In genomic region chr10:34124522-34125035, GRCh38 we compare ENCODE assay signal across 1 cellular context.
TF ChIP-seq lines count a peak whose summit lies in the region.

No MANE protein-coding gene starts in this region.

TF ChIP-seq in K562, 482 proteins besides CTCF, POLR2A, EP300 and RAD21 (continued from another document):
- TF ChIP-seq E2F4 (CRISPR knock-in tag; IDR thresholded peaks at IDR 0.05; ENCODE audit: low read depth) = no peak
- TF ChIP-seq C11orf30 (IDR thresholded peaks at IDR 0.05; ENCODE audit: low read depth) = 0 out of 2 replicates have a peak, but pooled peaks have one; percentile 6
- no peak for TF ChIP-seq U2AF2 (optimal IDR thresholded peaks at IDR 0.05; ENCODE audit: low read depth, low read length)
- TF ChIP-seq CBFA2T2 (conservative IDR thresholded peaks at IDR 0.05) = no peak
- TF ChIP-seq CBX2 (IDR thresholded peaks at IDR 0.05; ENCODE audit: insufficient read depth, low read length, poor library complexity, severe bottlenecking) = no peak
- no peak for TF ChIP-seq DMBX1 (CRISPR knock-in tag; IDR thresholded peaks at IDR 0.05; ENCODE audit: borderline replicate concordance)
- TF ChIP-seq CTBP1 (IDR thresholded peaks at IDR 0.05; ENCODE audit: borderline replicate concordance) = no peak
- no peak for TF ChIP-seq HES1 (IDR thresholded peaks at IDR 0.05; ENCODE audit: low read depth)
- no peak for TF ChIP-seq NFE2 (IDR thresholded peaks at IDR 0.05; ENCODE audit: low read depth)
